ENCODE assay signal across 1 cellular context in the genomic region with DNA sequence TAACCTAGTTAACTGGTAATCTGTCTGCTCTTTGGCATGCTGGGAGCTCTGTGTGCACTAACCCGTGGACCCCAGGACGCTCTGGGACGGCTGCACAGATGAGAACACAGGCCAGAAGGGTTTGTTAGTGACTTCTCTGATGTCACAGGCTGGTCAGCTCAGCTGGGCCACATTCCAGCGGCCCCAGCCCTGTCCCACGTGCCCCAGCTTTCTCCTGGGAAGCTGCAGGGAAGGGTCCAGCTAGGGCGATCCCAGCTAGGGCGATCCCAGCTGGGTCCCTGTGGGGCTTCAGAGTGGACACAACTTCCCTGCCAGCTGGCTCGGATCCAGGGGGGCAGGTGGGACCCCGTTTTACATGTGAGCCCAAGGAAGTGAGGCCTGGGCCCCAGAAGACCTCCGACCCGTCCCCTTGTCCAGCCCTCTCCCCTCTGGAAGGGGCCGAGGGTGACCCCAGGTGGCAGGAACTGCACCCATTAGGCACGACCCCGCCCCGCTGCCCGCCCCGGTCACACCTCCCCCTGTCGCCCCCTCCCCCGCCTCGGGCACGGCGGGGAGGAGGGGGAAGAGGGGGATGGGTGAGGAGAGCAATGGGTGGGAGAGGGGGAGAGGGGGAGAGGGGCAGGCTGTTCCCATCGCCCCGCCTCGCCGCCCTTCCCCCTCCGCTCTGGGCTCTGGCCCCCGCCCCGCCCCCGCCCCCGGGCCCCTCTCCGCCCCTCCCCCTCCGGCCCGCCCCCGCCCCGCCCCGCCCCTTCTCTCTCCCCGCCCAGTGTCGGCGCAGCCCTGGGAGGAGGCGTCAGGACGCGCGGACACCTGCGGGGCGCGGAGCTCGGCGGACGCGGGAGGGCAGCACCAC.
A peak's percentile ranks its signal among the peaks of the same experiment; 100 is the strongest.
TF ChIP-seq lines count a peak whose summit lies in the region.

No MANE protein-coding gene starts in this region.

TF ChIP-seq in HepG2, 621 proteins besides CTCF, POLR2A, EP300 and RAD21 (continued from another document and continues in another):
- TF ChIP-seq, protein P1, sequence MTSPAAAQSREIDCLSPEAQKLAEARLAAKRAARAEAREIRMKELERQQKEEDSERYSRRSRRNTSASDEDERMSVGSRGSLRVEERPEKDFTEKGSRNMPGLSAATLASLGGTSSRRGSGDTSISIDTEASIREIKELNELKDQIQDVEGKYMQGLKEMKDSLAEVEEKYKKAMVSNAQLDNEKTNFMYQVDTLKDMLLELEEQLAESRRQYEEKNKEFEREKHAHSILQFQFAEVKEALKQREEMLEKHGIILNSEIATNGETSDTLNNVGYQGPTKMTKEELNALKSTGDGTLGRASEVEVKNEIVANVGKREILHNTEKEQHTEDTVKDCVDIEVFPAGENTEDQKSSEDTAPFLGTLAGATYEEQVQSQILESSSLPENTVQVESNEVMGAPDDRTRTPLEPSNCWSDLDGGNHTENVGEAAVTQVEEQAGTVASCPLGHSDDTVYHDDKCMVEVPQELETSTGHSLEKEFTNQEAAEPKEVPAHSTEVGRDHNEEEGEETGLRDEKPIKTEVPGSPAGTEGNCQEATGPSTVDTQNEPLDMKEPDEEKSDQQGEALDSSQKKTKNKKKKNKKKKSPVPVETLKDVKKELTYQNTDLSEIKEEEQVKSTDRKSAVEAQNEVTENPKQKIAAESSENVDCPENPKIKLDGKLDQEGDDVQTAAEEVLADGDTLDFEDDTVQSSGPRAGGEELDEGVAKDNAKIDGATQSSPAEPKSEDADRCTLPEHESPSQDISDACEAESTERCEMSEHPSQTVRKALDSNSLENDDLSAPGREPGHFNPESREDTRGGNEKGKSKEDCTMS (CRISPR knock-in tag; conservative IDR thresholded peaks at IDR 0.05), result no peak
- TF ChIP-seq MAFF (IDR thresholded peaks at IDR 0.05; ENCODE audit: low read depth, low read length) (no peak), NRL (CRISPR knock-in tag; IDR thresholded peaks at IDR 0.05; ENCODE audit: borderline replicate concordance) (no peak), TSC22D2 (CRISPR knock-in tag; IDR thresholded peaks at IDR 0.05; ENCODE audit: borderline replicate concordance) (no peak), NAIF1 (CRISPR knock-in tag; IDR thresholded peaks at IDR 0.05; ENCODE audit: borderline replicate concordance) (no peak), TAF15 (IDR thresholded peaks at IDR 0.05; ENCODE audit: low read depth, low read length, poor library complexity, severe bottlenecking) (peak; percentile 69), CBX5 (CRISPR knock-in tag; IDR thresholded peaks at IDR 0.05; ENCODE audit: borderline replicate concordance) (no peak), CHD2 (IDR thresholded peaks at IDR 0.05; ENCODE audit: low read depth, low read length) (peak; percentile 17; the same call in 1 of the 2 replicates), HMG20A (CRISPR knock-in tag; IDR thresholded peaks at IDR 0.05; ENCODE audit: borderline replicate concordance) (no peak), ZNF354B (CRISPR knock-in tag; IDR thresholded peaks at IDR 0.05) (no peak), NR2F2 (IDR thresholded peaks at IDR 0.05; ENCODE audit: borderline replicate concordance, low read depth) (no peak), TBX2 (CRISPR knock-in tag; IDR thresholded peaks at IDR 0.05; ENCODE audit: borderline replicate concordance) (peak; percentile 75), SALL1 (CRISPR knock-in tag; IDR thresholded peaks at IDR 0.05) (peak; percentile 79), ZNF7 (CRISPR knock-in tag; IDR thresholded peaks at IDR 0.05) (no peak), ZSCAN31 (CRISPR knock-in tag; IDR thresholded peaks at IDR 0.05; ENCODE audit: low read depth) (no peak), SRSF1 (optimal IDR thresholded peaks at IDR 0.05; ENCODE audit: low read depth, low read length) (no peak), ZNF460 (CRISPR knock-in tag; IDR thresholded peaks at IDR 0.05; ENCODE audit: borderline replicate concordance) (no peak; the same call in 1 of the 2 replicates), ZNF558 (CRISPR knock-in tag; IDR thresholded peaks at IDR 0.05; ENCODE audit: borderline replicate concordance) (no peak), SP4 (CRISPR knock-in tag; IDR thresholded peaks at IDR 0.05) (no peak), SOX5 (CRISPR knock-in tag; IDR thresholded peaks at IDR 0.05; ENCODE audit: borderline replicate concordance) (peak; percentile 39; the same call in 1 of the 2 replicates), ZSCAN25 (CRISPR knock-in tag; IDR thresholded peaks at IDR 0.05) (peak; percentile 76), ZNF101 (CRISPR knock-in tag; IDR thresholded peaks at IDR 0.05; ENCODE audit: borderline replicate concordance, low read depth) (no peak), AHR (CRISPR knock-in tag; IDR thresholded peaks at IDR 0.05) (no peak), PAF1 (CRISPR knock-in tag; IDR thresholded peaks at IDR 0.05) (no peak), ZMAT3 (CRISPR knock-in tag; conservative IDR thresholded peaks at IDR 0.05) (peak; percentile 39; the same call in 1 of the 2 replicates), TBX3 (IDR thresholded peaks at IDR 0.05; ENCODE audit: borderline replicate concordance) (no peak), ZNF549 (CRISPR knock-in tag; IDR thresholded peaks at IDR 0.05) (no peak), GATAD1 (CRISPR knock-in tag; IDR thresholded peaks at IDR 0.05) (0 out of 2 replicates have a peak, but pooled peaks have one; percentile 12)
- TF ChIP-seq, protein P2, sequence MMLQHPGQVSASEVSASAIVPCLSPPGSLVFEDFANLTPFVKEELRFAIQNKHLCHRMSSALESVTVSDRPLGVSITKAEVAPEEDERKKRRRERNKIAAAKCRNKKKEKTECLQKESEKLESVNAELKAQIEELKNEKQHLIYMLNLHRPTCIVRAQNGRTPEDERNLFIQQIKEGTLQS (CRISPR knock-in tag; IDR thresholded peaks at IDR 0.05), result no peak
- TF ChIP-seq, protein P3, sequence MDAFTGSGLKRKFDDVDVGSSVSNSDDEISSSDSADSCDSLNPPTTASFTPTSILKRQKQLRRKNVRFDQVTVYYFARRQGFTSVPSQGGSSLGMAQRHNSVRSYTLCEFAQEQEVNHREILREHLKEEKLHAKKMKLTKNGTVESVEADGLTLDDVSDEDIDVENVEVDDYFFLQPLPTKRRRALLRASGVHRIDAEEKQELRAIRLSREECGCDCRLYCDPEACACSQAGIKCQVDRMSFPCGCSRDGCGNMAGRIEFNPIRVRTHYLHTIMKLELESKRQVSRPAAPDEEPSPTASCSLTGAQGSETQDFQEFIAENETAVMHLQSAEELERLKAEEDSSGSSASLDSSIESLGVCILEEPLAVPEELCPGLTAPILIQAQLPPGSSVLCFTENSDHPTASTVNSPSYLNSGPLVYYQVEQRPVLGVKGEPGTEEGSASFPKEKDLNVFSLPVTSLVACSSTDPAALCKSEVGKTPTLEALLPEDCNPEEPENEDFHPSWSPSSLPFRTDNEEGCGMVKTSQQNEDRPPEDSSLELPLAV (CRISPR knock-in tag; conservative IDR thresholded peaks at IDR 0.05; ENCODE audit: low read depth), result no peak
- TF ChIP-seq, protein P4, sequence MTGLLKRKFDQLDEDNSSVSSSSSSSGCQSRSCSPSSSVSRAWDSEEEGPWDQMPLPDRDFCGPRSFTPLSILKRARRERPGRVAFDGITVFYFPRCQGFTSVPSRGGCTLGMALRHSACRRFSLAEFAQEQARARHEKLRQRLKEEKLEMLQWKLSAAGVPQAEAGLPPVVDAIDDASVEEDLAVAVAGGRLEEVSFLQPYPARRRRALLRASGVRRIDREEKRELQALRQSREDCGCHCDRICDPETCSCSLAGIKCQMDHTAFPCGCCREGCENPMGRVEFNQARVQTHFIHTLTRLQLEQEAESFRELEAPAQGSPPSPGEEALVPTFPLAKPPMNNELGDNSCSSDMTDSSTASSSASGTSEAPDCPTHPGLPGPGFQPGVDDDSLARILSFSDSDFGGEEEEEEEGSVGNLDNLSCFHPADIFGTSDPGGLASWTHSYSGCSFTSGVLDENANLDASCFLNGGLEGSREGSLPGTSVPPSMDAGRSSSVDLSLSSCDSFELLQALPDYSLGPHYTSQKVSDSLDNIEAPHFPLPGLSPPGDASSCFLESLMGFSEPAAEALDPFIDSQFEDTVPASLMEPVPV (CRISPR knock-in tag; IDR thresholded peaks at IDR 0.05), result peak; percentile 9; the same call in 1 of the 2 replicates
- TF ChIP-seq, protein P5, sequence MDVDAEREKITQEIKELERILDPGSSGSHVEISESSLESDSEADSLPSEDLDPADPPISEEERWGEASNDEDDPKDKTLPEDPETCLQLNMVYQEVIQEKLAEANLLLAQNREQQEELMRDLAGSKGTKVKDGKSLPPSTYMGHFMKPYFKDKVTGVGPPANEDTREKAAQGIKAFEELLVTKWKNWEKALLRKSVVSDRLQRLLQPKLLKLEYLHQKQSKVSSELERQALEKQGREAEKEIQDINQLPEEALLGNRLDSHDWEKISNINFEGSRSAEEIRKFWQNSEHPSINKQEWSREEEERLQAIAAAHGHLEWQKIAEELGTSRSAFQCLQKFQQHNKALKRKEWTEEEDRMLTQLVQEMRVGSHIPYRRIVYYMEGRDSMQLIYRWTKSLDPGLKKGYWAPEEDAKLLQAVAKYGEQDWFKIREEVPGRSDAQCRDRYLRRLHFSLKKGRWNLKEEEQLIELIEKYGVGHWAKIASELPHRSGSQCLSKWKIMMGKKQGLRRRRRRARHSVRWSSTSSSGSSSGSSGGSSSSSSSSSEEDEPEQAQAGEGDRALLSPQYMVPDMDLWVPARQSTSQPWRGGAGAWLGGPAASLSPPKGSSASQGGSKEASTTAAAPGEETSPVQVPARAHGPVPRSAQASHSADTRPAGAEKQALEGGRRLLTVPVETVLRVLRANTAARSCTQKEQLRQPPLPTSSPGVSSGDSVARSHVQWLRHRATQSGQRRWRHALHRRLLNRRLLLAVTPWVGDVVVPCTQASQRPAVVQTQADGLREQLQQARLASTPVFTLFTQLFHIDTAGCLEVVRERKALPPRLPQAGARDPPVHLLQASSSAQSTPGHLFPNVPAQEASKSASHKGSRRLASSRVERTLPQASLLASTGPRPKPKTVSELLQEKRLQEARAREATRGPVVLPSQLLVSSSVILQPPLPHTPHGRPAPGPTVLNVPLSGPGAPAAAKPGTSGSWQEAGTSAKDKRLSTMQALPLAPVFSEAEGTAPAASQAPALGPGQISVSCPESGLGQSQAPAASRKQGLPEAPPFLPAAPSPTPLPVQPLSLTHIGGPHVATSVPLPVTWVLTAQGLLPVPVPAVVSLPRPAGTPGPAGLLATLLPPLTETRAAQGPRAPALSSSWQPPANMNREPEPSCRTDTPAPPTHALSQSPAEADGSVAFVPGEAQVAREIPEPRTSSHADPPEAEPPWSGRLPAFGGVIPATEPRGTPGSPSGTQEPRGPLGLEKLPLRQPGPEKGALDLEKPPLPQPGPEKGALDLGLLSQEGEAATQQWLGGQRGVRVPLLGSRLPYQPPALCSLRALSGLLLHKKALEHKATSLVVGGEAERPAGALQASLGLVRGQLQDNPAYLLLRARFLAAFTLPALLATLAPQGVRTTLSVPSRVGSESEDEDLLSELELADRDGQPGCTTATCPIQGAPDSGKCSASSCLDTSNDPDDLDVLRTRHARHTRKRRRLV (CRISPR knock-in tag; IDR thresholded peaks at IDR 0.05), result peak; percentile 52; the same call in 1 of the 2 replicates
- TF ChIP-seq, protein P6, sequence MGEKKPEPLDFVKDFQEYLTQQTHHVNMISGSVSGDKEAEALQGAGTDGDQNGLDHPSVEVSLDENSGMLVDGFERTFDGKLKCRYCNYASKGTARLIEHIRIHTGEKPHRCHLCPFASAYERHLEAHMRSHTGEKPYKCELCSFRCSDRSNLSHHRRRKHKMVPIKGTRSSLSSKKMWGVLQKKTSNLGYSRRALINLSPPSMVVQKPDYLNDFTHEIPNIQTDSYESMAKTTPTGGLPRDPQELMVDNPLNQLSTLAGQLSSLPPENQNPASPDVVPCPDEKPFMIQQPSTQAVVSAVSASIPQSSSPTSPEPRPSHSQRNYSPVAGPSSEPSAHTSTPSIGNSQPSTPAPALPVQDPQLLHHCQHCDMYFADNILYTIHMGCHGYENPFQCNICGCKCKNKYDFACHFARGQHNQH (CRISPR knock-in tag; IDR thresholded peaks at IDR 0.05), result no peak
- TF ChIP-seq, protein P7, sequence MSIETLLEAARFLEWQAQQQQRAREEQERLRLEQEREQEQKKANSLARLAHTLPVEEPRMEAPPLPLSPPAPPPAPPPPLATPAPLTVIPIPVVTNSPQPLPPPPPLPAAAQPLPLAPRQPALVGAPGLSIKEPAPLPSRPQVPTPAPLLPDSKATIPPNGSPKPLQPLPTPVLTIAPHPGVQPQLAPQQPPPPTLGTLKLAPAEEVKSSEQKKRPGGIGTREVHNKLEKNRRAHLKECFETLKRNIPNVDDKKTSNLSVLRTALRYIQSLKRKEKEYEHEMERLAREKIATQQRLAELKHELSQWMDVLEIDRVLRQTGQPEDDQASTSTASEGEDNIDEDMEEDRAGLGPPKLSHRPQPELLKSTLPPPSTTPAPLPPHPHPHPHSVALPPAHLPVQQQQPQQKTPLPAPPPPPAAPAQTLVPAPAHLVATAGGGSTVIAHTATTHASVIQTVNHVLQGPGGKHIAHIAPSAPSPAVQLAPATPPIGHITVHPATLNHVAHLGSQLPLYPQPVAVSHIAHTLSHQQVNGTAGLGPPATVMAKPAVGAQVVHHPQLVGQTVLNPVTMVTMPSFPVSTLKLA (IDR thresholded peaks at IDR 0.05), result peak; percentile 42; the same call in 1 of the 2 replicates
- TF ChIP-seq, protein P8, sequence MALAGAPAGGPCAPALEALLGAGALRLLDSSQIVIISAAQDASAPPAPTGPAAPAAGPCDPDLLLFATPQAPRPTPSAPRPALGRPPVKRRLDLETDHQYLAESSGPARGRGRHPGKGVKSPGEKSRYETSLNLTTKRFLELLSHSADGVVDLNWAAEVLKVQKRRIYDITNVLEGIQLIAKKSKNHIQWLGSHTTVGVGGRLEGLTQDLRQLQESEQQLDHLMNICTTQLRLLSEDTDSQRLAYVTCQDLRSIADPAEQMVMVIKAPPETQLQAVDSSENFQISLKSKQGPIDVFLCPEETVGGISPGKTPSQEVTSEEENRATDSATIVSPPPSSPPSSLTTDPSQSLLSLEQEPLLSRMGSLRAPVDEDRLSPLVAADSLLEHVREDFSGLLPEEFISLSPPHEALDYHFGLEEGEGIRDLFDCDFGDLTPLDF (CRISPR knock-in tag; IDR thresholded peaks at IDR 0.05), result no peak
- TF ChIP-seq, protein P9, sequence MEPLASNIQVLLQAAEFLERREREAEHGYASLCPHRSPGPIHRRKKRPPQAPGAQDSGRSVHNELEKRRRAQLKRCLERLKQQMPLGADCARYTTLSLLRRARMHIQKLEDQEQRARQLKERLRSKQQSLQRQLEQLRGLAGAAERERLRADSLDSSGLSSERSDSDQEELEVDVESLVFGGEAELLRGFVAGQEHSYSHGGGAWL (CRISPR knock-in tag; IDR thresholded peaks at IDR 0.05), result no peak
- TF ChIP-seq, protein P10, sequence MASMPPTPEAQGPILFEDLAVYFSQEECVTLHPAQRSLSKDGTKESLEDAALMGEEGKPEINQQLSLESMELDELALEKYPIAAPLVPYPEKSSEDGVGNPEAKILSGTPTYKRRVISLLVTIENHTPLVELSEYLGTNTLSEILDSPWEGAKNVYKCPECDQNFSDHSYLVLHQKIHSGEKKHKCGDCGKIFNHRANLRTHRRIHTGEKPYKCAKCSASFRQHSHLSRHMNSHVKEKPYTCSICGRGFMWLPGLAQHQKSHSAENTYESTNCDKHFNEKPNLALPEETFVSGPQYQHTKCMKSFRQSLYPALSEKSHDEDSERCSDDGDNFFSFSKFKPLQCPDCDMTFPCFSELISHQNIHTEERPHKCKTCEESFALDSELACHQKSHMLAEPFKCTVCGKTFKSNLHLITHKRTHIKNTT (CRISPR knock-in tag; IDR thresholded peaks at IDR 0.05), result no peak
